In genomic region chr6:42971746-42972327, GRCh38 we compare ENCODE assay signal across 21 cellular contexts. TPM values are rescaled to one million over a fixed set of nuclear protein-coding genes. Genes with fewer than 3 reads are reported as not detected.
A peak's percentile ranks its signal among the peaks of the same experiment; 100 is the strongest.
DNase-seq lines count a peak whose midpoint lies in the region; ATAC-seq and TF ChIP-seq lines count a peak whose summit lies in the region.
"Had no signal": no experiment of that assay in that cellular context is flagged by ENCODE, and none has a peak within 500 bp of the region (broad histone marks: within the 10 kb centered on the region; RNA-seq: fewer than 3 reads in every experiment).

No MANE protein-coding gene starts in this region.

- CTCF ChIA-PET in A673 (lab: Charles Lee) = interaction anchor here (1.3 kb wide), 1 partner anchor 12 kb away, joined by 3 read pairs; the partner anchor contains the start of gene PPP2R5D
- CTCF ChIA-PET in RWPE1 (lab: Yijun Ruan, JAX) = interaction anchor here (0.6 kb wide), 1 partner anchor 1390 kb away, joined by 4 read pairs; no protein-coding TSS in a partner anchor

- POLR2A ChIA-PET in A673 (lab: Charles Lee; ENCODE audit: low non-redundant PET) (no interaction called here), RWPE1 (lab: Yijun Ruan, JAX; ENCODE audit: low non-redundant PET) (interaction anchor here (0.5 kb wide), 1 partner anchor 1251 kb away, joined by 3 read pairs; no protein-coding TSS in a partner anchor)

- in situ Hi-C loops in brain microvascular endothelial cell (cut with HindIII; ENCODE audit: low pct_ligation_motif_present, low sequenced_read_pairs) = no loop called here

- H3K9me3 ChIP-seq in A673 (ENCODE audit: low read depth, low read length, poor library complexity, severe bottlenecking) = no peaks in the 10 kb centered on the region
- H3K9me3 ChIP-seq: right atrium auricular region, SJSA1, tibial artery had no signal

- no TSS peak for BruUV-seq in A673 (replicated peaks; lab: Mats Ljungman, UMichigan)

- H3K27me3 ChIP-seq in A673 (replicated peaks; ENCODE audit: insufficient read depth, low read depth, low read length, poor library complexity) (no peaks in the 10 kb centered on the region), brain microvascular endothelial cell (replicated peaks) (no peaks in the 10 kb centered on the region)
- H3K27me3 ChIP-seq: right atrium auricular region, SJSA1, tibial artery had no signal

- no peak for DNase-seq in A673 (ENCODE audit: low spot score)
- no peak for DNase-seq in RWPE1 (ENCODE audit: low spot score)
- DNase-seq in inferior parietal cortex (ENCODE audit: extremely low spot score) = peak; percentile 45
- DNase-seq in NCI-H1105 treated with DMSO at 0.1 percent for 48 hours (lab: John Stamatoyannopoulos, UW) = no peak
- DNase-seq in brain microvascular endothelial cell = no peak
- DNase-seq: activated B cell treated with CpG ODN at 0.5 μM for 24 hours; activated CD8-positive, alpha-beta memory T cell treated with anti-CD3 and anti-CD28 coated beads for 24 hours; activated naive CD8-positive, alpha-beta T cell treated with anti-CD3 and anti-CD28 coated beads, Interleukin-2, amount 10 ng/mL, durations not matched to agents 7 days and 5 days; CD4-positive, alpha-beta T cell; cortex of kidney; DND-41; immature natural killer cell; MV-4-11; NCI-H187; NCI-H345; occipital lobe; tibial artery had no signal

- H3K4me3 ChIP-seq in A673 (ENCODE audit: low read depth, low read length, poor library complexity, severe bottlenecking) (no peak overlapping the region), brain microvascular endothelial cell (ENCODE audit: low read depth, low read length) (no peak overlapping the region)
- H3K4me3 ChIP-seq: right atrium auricular region, SJSA1, tibial artery had no signal

- intact Hi-C loops in A673 (cut with micrococcal nuclease; ENCODE audit: unreplicated experiment) = no loop called here

- H3K36me3 ChIP-seq in A673 (ENCODE audit: insufficient read depth, low read length, poor library complexity, severe bottlenecking) (peaks cover 7% of the 10 kb centered on the region), brain microvascular endothelial cell (replicated peaks) (no peaks in the 10 kb centered on the region)

- H3K4me1 ChIP-seq in A673 (ENCODE audit: insufficient read depth, low read length, poor library complexity, severe bottlenecking) = peaks cover 10% of the 10 kb centered on the region

- H3K27ac ChIP-seq in A673 (ENCODE audit: low read depth, low read length, poor library complexity, severe bottlenecking) (peak overlapping the region; percentile 71), RWPE1 (peak overlapping the region; percentile 60), brain microvascular endothelial cell (no peak overlapping the region)
- H3K27ac ChIP-seq: HL-60, right atrium auricular region, SJSA1, tibial artery had no signal

- no peak for ATAC-seq in HG02852 (IDR thresholded peaks at IDR 0.05; ENCODE audit: unreplicated experiment)

- no peak for TF ChIP-seq CTCF in A673 (conservative IDR thresholded peaks at IDR 0.05; ENCODE audit: low read depth, low read length)
- no peak for TF ChIP-seq CTCF in RWPE1 (conservative IDR thresholded peaks at IDR 0.05; ENCODE audit: low read depth)
- no peak for TF ChIP-seq CTCF in brain microvascular endothelial cell (IDR thresholded peaks at IDR 0.05; ENCODE audit: low read depth, low read length, missing control alignments)

RNA-seq across cellular contexts. Expression of gene PEX6, which starts 7.1 kb away (rescaled TPM):
- total RNA-seq in A673 (2021) = 25.9 and 26.1 TPM in 2 replicates

RNA-seq across cellular contexts. Expression of gene GNMT, which starts 11.3 kb away (rescaled TPM):
- total RNA-seq in A673 (2021) = 1.2 and 1.8 TPM in 2 replicates
- total RNA-seq: occipital lobe had no signal

RNA-seq across cellular contexts. Expression of gene PPP2R5D, which starts 12.5 kb away (rescaled TPM):
- total RNA-seq in A673 (2021) = 73.6 and 77.1 TPM in 2 replicates

RNA-seq across cellular contexts. Expression of gene MEA1, which starts 41.9 kb away (rescaled TPM):
- total RNA-seq in A673 (2021) = 113 and 125 TPM in 2 replicates

RNA-seq across cellular contexts. Expression of gene KLHDC3, which starts 42.2 kb away (rescaled TPM):
- 90.1 and 108 TPM in 2 replicates for total RNA-seq in A673 (2021)
